In the genomic region with DNA sequence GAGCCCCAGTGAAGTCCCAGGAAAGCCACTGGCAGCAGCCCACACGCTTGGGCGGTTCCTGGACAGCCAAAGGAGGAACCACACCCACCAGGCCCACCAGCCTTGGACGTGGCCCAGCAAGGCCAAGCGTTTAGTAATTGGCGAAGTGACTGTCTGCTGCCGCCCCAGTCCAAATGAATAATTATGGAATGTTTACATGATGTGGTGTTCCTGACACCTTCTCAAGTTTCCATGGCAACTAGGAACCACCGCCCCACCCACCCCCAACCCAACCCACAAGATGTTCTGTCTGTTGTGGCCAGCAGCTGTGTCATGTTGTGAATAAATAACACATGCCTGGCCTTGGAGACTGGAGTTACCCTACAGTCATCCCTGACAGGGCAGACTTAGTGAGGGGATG, we compare ENCODE assay signal across 26 cellular contexts. TPM values are rescaled to one million over a fixed set of nuclear protein-coding genes. Genes with fewer than 3 reads are reported as not detected.
DNase-seq lines count a peak whose midpoint lies in the region; ATAC-seq and TF ChIP-seq lines count a peak whose summit lies in the region.
"Had no signal": no experiment of that assay in that cellular context is flagged by ENCODE, and none has a peak within 500 bp of the region (broad histone marks: within the 10 kb centered on the region; RNA-seq: fewer than 3 reads in every experiment).

No MANE protein-coding gene starts in this region.

- H3K4me1 Mint-ChIP-seq in CD4-positive, alpha-beta T cell (ENCODE audit: low read depth): peaks cover 2% of the 10 kb centered on the region

- no peaks in the 10 kb centered on the region for H3K4me1 ChIP-seq in HEK293 (ENCODE audit: control insufficient read depth, insufficient read depth, low read length)
- H3K4me1 ChIP-seq in heart right ventricle: peaks cover 0 to 15% (median 3%) of the 10 kb centered on the region in 9 donors
- H3K4me1 ChIP-seq in upper lobe of right lung: no peaks in the 10 kb centered on the region
- H3K4me1 ChIP-seq: BLaER1 treated with 17β-estradiol and CSF1 and Interleukin-3, amounts not matched to agents 10 nM and 100 nM; neural progenitor cell; parathyroid adenoma had no signal

- H3K27me3 Mint-ChIP-seq in CD4-positive, alpha-beta T cell: no peaks in the 10 kb centered on the region

- H3K36me3 Mint-ChIP-seq in CD4-positive, alpha-beta T cell (ENCODE audit: low read depth): no peaks in the 10 kb centered on the region
- H3K36me3 Mint-ChIP-seq: neural progenitor cell had no signal

- H3K27ac ChIP-seq in HEK293 (ENCODE audit: extremely low read depth, low read depth, low read length): no peak overlapping the region
- H3K27ac ChIP-seq in heart right ventricle: no peak overlapping the region
- no peak overlapping the region for H3K27ac ChIP-seq in upper lobe of right lung
- H3K27ac ChIP-seq in CD4-positive, alpha-beta T cell (ENCODE audit: low read depth, low read length): no peak overlapping the region
- H3K27ac ChIP-seq: BLaER1 treated with 17β-estradiol and CSF1 and Interleukin-3, amounts not matched to agents 10 nM and 100 nM; heart left ventricle; neural progenitor cell; parathyroid adenoma; transverse colon; VCaP had no signal

- H3K9me3 ChIP-seq in HEK293 (ENCODE audit: control insufficient read depth, insufficient read depth, low read depth, low read length) (no peaks in the 10 kb centered on the region), heart right ventricle (no peaks in the 10 kb centered on the region), upper lobe of right lung (no peaks in the 10 kb centered on the region)
- no peaks in the 10 kb centered on the region for H3K9me3 ChIP-seq in CD4-positive, alpha-beta T cell (ENCODE audit: control insufficient read depth, low read length)
- H3K9me3 ChIP-seq: heart left ventricle, transverse colon had no signal

- no peak for ATAC-seq in heart right ventricle
- ATAC-seq in upper lobe of right lung: no peak
- no peak for ATAC-seq in HG03432 (IDR thresholded peaks at IDR 0.05; ENCODE audit: unreplicated experiment)
- ATAC-seq in CD4-positive, alpha-beta T cell (ENCODE audit: poor library complexity): no peak
- ATAC-seq: heart left ventricle, left cardiac atrium had no signal

- 79 to 83% methylated on average over 7 of the region's 7 CpGs for WGBS in heart right ventricle, 2 donors

- H3K36me3 ChIP-seq in HEK293 (ENCODE audit: control insufficient read depth in 2 of 2, insufficient read depth in 1 of 2, low read length in 2 of 2) (no peaks in the 10 kb centered on the region), heart right ventricle (no peaks in the 10 kb centered on the region), upper lobe of right lung (no peaks in the 10 kb centered on the region)
- H3K36me3 ChIP-seq: BLaER1 treated with 17β-estradiol and CSF1 and Interleukin-3, amounts not matched to agents 10 nM and 100 nM; heart left ventricle; neural progenitor cell; transverse colon had no signal

- no peak overlapping the region for H3K4me3 Mint-ChIP-seq in CD4-positive, alpha-beta T cell
- H3K4me3 Mint-ChIP-seq: neural progenitor cell; T-helper 2 cell treated with Interferon-gamma antibody and Interleukin-4, amounts not matched to agents 5 μg/mL and 100 μg/mL, for 36 hours had no signal

- CTCF ChIA-PET in HEK293 (lab: Yijun Ruan, JAX): interaction anchor here (0.8 kb wide), 1 partner anchor 23 kb away, joined by 4 read pairs; no protein-coding TSS in a partner anchor
- CTCF ChIA-PET in CD4-positive, alpha-beta T cell (lab: Charles Lee): no interaction called here

- H3K27me3 ChIP-seq in heart right ventricle (no peaks in the 10 kb centered on the region), upper lobe of right lung (no peaks in the 10 kb centered on the region)
- H3K27me3 ChIP-seq in CD4-positive, alpha-beta T cell (ENCODE audit: control insufficient read depth, insufficient read depth, low read length): no peaks in the 10 kb centered on the region
- H3K27me3 ChIP-seq: heart left ventricle, neural progenitor cell, transverse colon had no signal

- H3K9me3 Mint-ChIP-seq in CD4-positive, alpha-beta T cell: no peaks in the 10 kb centered on the region
- H3K9me3 Mint-ChIP-seq: neural progenitor cell; T-helper 2 cell treated with Interferon-gamma antibody and Interleukin-4, amounts not matched to agents 5 μg/mL and 100 μg/mL, for 36 hours had no signal

- intact Hi-C loops in heart right ventricle (cut with DNase I): loop anchor here in 3 of 10 donors (10.0 kb wide), 3 partner anchors 192 to 212 kb away; a partner anchor contains a TSS
- intact Hi-C loops in upper lobe of right lung (cut with DNase I): no loop called here
- intact Hi-C loops in CD4-positive, alpha-beta T cell (cut with DNase I, micrococcal nuclease): no loop called here

- no peak overlapping the region for H3K27ac Mint-ChIP-seq in CD4-positive, alpha-beta T cell
- H3K27ac Mint-ChIP-seq: neural progenitor cell; T-helper 2 cell treated with Interferon-gamma antibody and Interleukin-4, amounts not matched to agents 5 μg/mL and 100 μg/mL, for 36 hours had no signal

- H3K4me3 ChIP-seq in HEK293 (ENCODE audit: low read depth, low read length) (no peak overlapping the region), heart right ventricle (no peak overlapping the region), upper lobe of right lung (no peak overlapping the region)
- H3K4me3 ChIP-seq: BLaER1 treated with 17β-estradiol and CSF1 and Interleukin-3, amounts not matched to agents 10 nM and 100 nM; heart left ventricle; neural progenitor cell; transverse colon had no signal

- peak; percentile 58 for DNase-seq in AG20443 (ENCODE audit: low spot score)
- peak; percentile 61 for DNase-seq in astrocyte of the hippocampus (ENCODE audit: low read depth, low spot score)
- DNase-seq in glomerular visceral epithelial cell (ENCODE audit: extremely low spot score): peak; percentile 11
- DNase-seq in heart right ventricle: no peak
- DNase-seq in upper lobe of right lung: no peak
- DNase-seq in CD4-positive, alpha-beta T cell: no peak
- DNase-seq: activated CD4-positive, alpha-beta T cell treated with anti-CD3 and anti-CD28 coated beads for 4 hours; activated CD8-positive, alpha-beta memory T cell treated with anti-CD3 and anti-CD28 coated beads for 24 hours; activated gamma-delta T cell treated with Interleukin-2 at 50 U/mL for 16 hours; GOT3; heart left ventricle; KBM-7; left cardiac atrium; mammary epithelial cell; NCI-H146; Right ventricle myocardium superior; stimulated activated CD4-positive, alpha-beta T cell treated with anti-CD3 and anti-CD28 coated beads, Interleukin-12 subunit alpha, Interleukin-12 subunit beta, amount 100 ng/mL, for 4 hours; stimulated activated CD4-positive, alpha-beta T cell treated with anti-CD3 and anti-CD28 coated beads, Interleukin-4, amount 100 ng/mL, for 1 hour; transverse colon had no signal

- no peak for TF ChIP-seq CTCF in HEK293 (tag by site-specific recombination; IDR thresholded peaks at IDR 0.05)
- no peak for TF ChIP-seq CTCF in heart right ventricle (IDR thresholded peaks at IDR 0.05)
- TF ChIP-seq CTCF in upper lobe of right lung (IDR thresholded peaks at IDR 0.05): no peak
- no peak for TF ChIP-seq CTCF in CD4-positive, alpha-beta T cell (IDR thresholded peaks at IDR 0.05)

- POLR2A ChIA-PET in HEK293 (lab: Yijun Ruan, JAX): interaction anchor here (0.6 kb wide), 1 partner anchor 97 kb away, joined by 6 read pairs; no protein-coding TSS in a partner anchor
- POLR2A ChIA-PET in CD4-positive, alpha-beta T cell (lab: Charles Lee): no interaction called here

TF ChIP-seq in HEK293, 187 proteins besides CTCF, POLR2A, EP300 and RAD21:
- TF ChIP-seq, protein P1, sequence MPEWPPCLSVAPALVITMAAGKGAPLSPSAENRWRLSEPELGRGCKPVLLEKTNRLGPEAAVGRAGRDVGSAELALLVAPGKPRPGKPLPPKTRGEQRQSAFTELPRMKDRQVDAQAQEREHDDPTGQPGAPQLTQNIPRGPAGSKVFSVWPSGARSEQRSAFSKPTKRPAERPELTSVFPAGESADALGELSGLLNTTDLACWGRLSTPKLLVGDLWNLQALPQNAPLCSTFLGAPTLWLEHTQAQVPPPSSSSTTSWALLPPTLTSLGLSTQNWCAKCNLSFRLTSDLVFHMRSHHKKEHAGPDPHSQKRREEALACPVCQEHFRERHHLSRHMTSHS (tag by site-specific recombination; IDR thresholded peaks at IDR 0.05): no peak
- TF ChIP-seq ZNF660 (tag by site-specific recombination; IDR thresholded peaks at IDR 0.05) (no peak), GFI1B (tag by site-specific recombination; IDR thresholded peaks at IDR 0.05) (no peak), KLF16 (tag by site-specific recombination; IDR thresholded peaks at IDR 0.05) (no peak), TRIM28 (IDR thresholded peaks at IDR 0.05; ENCODE audit: borderline replicate concordance, low read length) (no peak), KLF1 (tag by site-specific recombination; IDR thresholded peaks at IDR 0.05) (peak; percentile 69), ZNF768 (tag by site-specific recombination; IDR thresholded peaks at IDR 0.05) (no peak), ZNF623 (tag by site-specific recombination; IDR thresholded peaks at IDR 0.05) (no peak), ZFHX2 (tag by site-specific recombination; conservative IDR thresholded peaks at IDR 0.05) (peak; percentile 28; the same call in 1 of the 2 replicates), ZNF132 (tag by site-specific recombination; IDR thresholded peaks at IDR 0.05; ENCODE audit: borderline replicate concordance) (no peak)

RNA-seq across cellular contexts. Expression of a gene that starts 22.3 kb away (rescaled TPM):
- total RNA-seq in heart right ventricle (10 to 100 TPM in 9 of 10 donors, 1 to 10 TPM in 1; 8.8 to 44.7 (median 14.1) TPM), upper lobe of right lung (7.9 TPM)
- 1 to 10 TPM; 2.7 to 5.4 TPM for polyA plus RNA-seq in heart right ventricle
- total RNA-seq in CD4-positive, alpha-beta T cell: not detected
- total RNA-seq: transverse colon had no signal

Comparison
In these comparisons a context has a peak if more than half of its experiments do, and no peak if none do; other contexts are left out.
1. DNase-seq: peak in AG20443 (single experiment), astrocyte of the hippocampus (single experiment) and glomerular visceral epithelial cell (single experiment); none in heart right ventricle (0 of 2), upper lobe of right lung (single experiment) and CD4-positive, alpha-beta T cell (0 of 10).